ENCODE assay signal across 13 cellular contexts in the genomic region with DNA sequence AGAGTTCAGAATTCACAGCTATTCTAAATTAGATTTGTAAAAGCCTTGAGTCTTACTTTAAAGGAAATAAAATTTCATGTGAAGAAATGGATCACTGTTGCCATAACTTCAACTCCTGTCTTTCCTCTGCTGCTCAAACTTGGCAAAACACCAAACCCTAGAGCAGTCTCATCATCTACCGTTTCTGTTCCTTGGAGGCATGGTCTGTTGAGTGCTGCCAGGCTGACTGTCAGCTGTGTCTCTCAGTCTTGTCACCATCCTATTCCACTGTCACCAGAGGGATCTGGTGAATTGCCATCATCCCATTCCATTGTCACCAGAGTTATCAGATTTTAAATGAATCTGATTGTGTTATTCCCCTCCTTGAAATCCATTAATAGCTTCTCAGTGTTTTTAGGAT. TPM values are rescaled to one million over a fixed set of nuclear protein-coding genes. Genes with fewer than 3 reads are reported as not detected.
DNase-seq lines count a peak whose midpoint lies in the region; TF ChIP-seq lines count a peak whose summit lies in the region.
"Had no signal": no experiment of that assay in that cellular context is flagged by ENCODE, and none has a peak within 500 bp of the region (broad histone marks: within the 10 kb centered on the region; RNA-seq: fewer than 3 reads in every experiment).

No MANE protein-coding gene starts in this region.

- H4K20me1 ChIP-seq in PC-9 (ENCODE audit: insufficient read depth): no peaks in the 10 kb centered on the region

- H3K4me3 ChIP-seq in fibroblast of pulmonary artery (replicated peaks; ENCODE audit: low read depth, low read length) (no peak overlapping the region), PC-9 (no peak overlapping the region)
- H3K4me3 ChIP-seq: MG63, right lobe of liver had no signal

- BruUV-seq in PC-9 (replicated peaks; lab: Mats Ljungman, UMichigan): no TSS peak

- no peak overlapping the region for H3K4me2 ChIP-seq in PC-9

- no peaks in the 10 kb centered on the region for H3K27me3 ChIP-seq in PC-9 (ENCODE audit: insufficient read depth, low read depth)
- H3K27me3 ChIP-seq: MG63, right lobe of liver had no signal

- no peaks in the 10 kb centered on the region for H3K36me3 ChIP-seq in PC-9 (ENCODE audit: low read depth)
- H3K36me3 ChIP-seq: right lobe of liver had no signal

- H3K4me3 Mint-ChIP-seq in activated naive CD8-positive, alpha-beta T cell: peak overlapping the region; percentile 15
- no peak overlapping the region for H3K4me3 Mint-ChIP-seq in activated naive CD8-positive, alpha-beta T cell treated with anti-CD3 and anti-CD28 coated beads for 36 hours

- peaks cover 67% of the 10 kb centered on the region for H3K4me1 Mint-ChIP-seq in activated naive CD8-positive, alpha-beta T cell (ENCODE audit: low read depth)
- H3K4me1 Mint-ChIP-seq in activated naive CD8-positive, alpha-beta T cell treated with anti-CD3 and anti-CD28 coated beads for 36 hours: peaks cover 58% of the 10 kb centered on the region

- intact Hi-C loops in PC-9 (cut with micrococcal nuclease; ENCODE audit: unreplicated experiment): no loop called here

- POLR2A ChIA-PET in PC-9 (lab: Charles Lee; ENCODE audit: unreplicated experiment): no interaction called here

- H3K27me3 Mint-ChIP-seq in activated naive CD8-positive, alpha-beta T cell: no peaks in the 10 kb centered on the region
- no peaks in the 10 kb centered on the region for H3K27me3 Mint-ChIP-seq in activated naive CD8-positive, alpha-beta T cell treated with anti-CD3 and anti-CD28 coated beads for 36 hours

- no peaks in the 10 kb centered on the region for H3K4me1 ChIP-seq in PC-9 (replicated peaks; ENCODE audit: insufficient read depth)
- H3K4me1 ChIP-seq: right lobe of liver had no signal

- peak overlapping the region; percentile 72 for H3K27ac Mint-ChIP-seq in activated naive CD8-positive, alpha-beta T cell
- H3K27ac Mint-ChIP-seq in activated naive CD8-positive, alpha-beta T cell treated with anti-CD3 and anti-CD28 coated beads for 36 hours: no peak overlapping the region

- H3K9me2 ChIP-seq in PC-9 (ENCODE audit: insufficient read depth): no peaks in the 10 kb centered on the region

- TF ChIP-seq CTCF in fibroblast of pulmonary artery (IDR thresholded peaks at IDR 0.05; ENCODE audit: low read length, missing control alignments) (no peak), PC-9 (conservative IDR thresholded peaks at IDR 0.05) (no peak)

- DNase-seq in activated naive CD8-positive, alpha-beta T cell treated with anti-CD3 and anti-CD28 coated beads for 36 hours: no peak
- DNase-seq in OCI-M1 (lab: John Stamatoyannopoulos, UW): peak; percentile 42
- DNase-seq in fibroblast of pulmonary artery (ENCODE audit: low read depth): peak; percentile 22
- peak; percentile 15 for DNase-seq in stromal cell of bone marrow (ENCODE audit: low read depth)
- no peak for DNase-seq in activated CD8-positive, alpha-beta memory T cell treated with anti-CD3 and anti-CD28 coated beads, Interleukin-2, amount 50 U/mL, for 48 hours
- no peak for DNase-seq in SW 1271 (lab: John Stamatoyannopoulos, UW)
- DNase-seq in PC-9: no peak
- DNase-seq: MG63, NCI-H748 treated with DMSO at 0.1 percent for 48 hours, right lobe of liver, trophoblast cell had no signal

- H3K27ac ChIP-seq in PC-9: no peak overlapping the region
- H3K27ac ChIP-seq: C4-2B, right lobe of liver had no signal

- H3K9me3 ChIP-seq in PC-9 (ENCODE audit: insufficient read depth, low read depth): no peaks in the 10 kb centered on the region
- H3K9me3 ChIP-seq: MG63, right lobe of liver had no signal

- no peaks in the 10 kb centered on the region for H3K79me2 ChIP-seq in PC-9 (ENCODE audit: low read depth)

- H3K9me3 Mint-ChIP-seq in activated naive CD8-positive, alpha-beta T cell (ENCODE audit: low read depth): peaks cover 6% of the 10 kb centered on the region
- H3K9me3 Mint-ChIP-seq in activated naive CD8-positive, alpha-beta T cell treated with anti-CD3 and anti-CD28 coated beads for 36 hours: no peaks in the 10 kb centered on the region

- peaks cover 16% of the 10 kb centered on the region for H3K36me3 Mint-ChIP-seq in activated naive CD8-positive, alpha-beta T cell
- peaks cover 26% of the 10 kb centered on the region for H3K36me3 Mint-ChIP-seq in activated naive CD8-positive, alpha-beta T cell treated with anti-CD3 and anti-CD28 coated beads for 36 hours

- H3F3A ChIP-seq in PC-9 (ENCODE audit: insufficient read depth, low read depth): no peaks in the 10 kb centered on the region

- no peak overlapping the region for H2AFZ ChIP-seq in PC-9

- CTCF ChIA-PET in PC-9 (lab: Charles Lee): no interaction called here

RNA-seq across cellular contexts. Expression of a gene that starts 55.6 kb away (rescaled TPM):
- 10 to 100 TPM; 41.8 to 45.1 TPM for total RNA-seq in activated naive CD8-positive, alpha-beta T cell treated with anti-CD3 and anti-CD28 coated beads for 36 hours
- total RNA-seq in PC-9 (2021): 21.8 and 30.2 TPM in 2 replicates

Comparison
In these comparisons a context has a peak if more than half of its experiments do, and no peak if none do; other contexts are left out.
1. DNase-seq: peak in OCI-M1 (single experiment), fibroblast of pulmonary artery (single experiment) and stromal cell of bone marrow (single experiment); none in activated naive CD8-positive, alpha-beta T cell treated with anti-CD3 and anti-CD28 coated beads for 36 hours (single experiment), activated CD8-positive, alpha-beta memory T cell treated with anti-CD3 and anti-CD28 coated beads, Interleukin-2, amount 50 U/mL, for 48 hours (single experiment), SW 1271 (0 of 2) and PC-9 (0 of 2).